2 cellular contexts compared by ENCODE assay signal in genomic region chr9:14140121-14140520, GRCh38.
TF ChIP-seq lines count a peak whose summit lies in the region.

No MANE protein-coding gene starts in this region.

TF ChIP-seq in SK-N-SH, 30 proteins besides CTCF, POLR2A, EP300 and RAD21 (continued from another document):
- TF ChIP-seq USF1 (IDR thresholded peaks at IDR 0.05; ENCODE audit: borderline replicate concordance, low read depth), result no peak

TF ChIP-seq in SK-N-SH treated with all-trans-retinoic acid at 6 μM for 48 hours, 23 proteins besides CTCF, POLR2A, EP300 and RAD21 (continued from another document):
- no peak for TF ChIP-seq TSHZ2 (CRISPR knock-in tag; IDR thresholded peaks at IDR 0.05)
- no peak for TF ChIP-seq ZNF8 (CRISPR knock-in tag; IDR thresholded peaks at IDR 0.05)
- TF ChIP-seq ZFP3 (CRISPR knock-in tag; IDR thresholded peaks at IDR 0.05), result no peak
- TF ChIP-seq OSR1 (CRISPR knock-in tag; IDR thresholded peaks at IDR 0.05), result no peak
TF ChIP-seq in SK-N-SH treated with all-trans-retinoic acid at 6 μM for 48 hours: peak in this region for 0.
